In genomic region chrX:99887918-99888317, GRCh38 we compare ENCODE assay signal across 1 cellular context.
TF ChIP-seq lines count a peak whose summit lies in the region.

No MANE protein-coding gene starts in this region.

TF ChIP-seq in HepG2, 621 proteins besides CTCF, POLR2A, EP300 and RAD21 (continued from another document):
- TF ChIP-seq ZNF318 (CRISPR knock-in tag; IDR thresholded peaks at IDR 0.05) (no peak), KIAA2018 (CRISPR knock-in tag; IDR thresholded peaks at IDR 0.05; ENCODE audit: borderline replicate concordance) (no peak)
TF ChIP-seq in HepG2: peak in this region for 0.
